Comparison of ENCODE assay signal across 1 cellular context in genomic region chr2:240588669-240589068, GRCh38.
TF ChIP-seq lines count a peak whose summit lies in the region.

No MANE protein-coding gene starts in this region.

TF ChIP-seq in A549, 52 proteins besides CTCF, POLR2A, EP300 and RAD21:
- TF ChIP-seq CBX8 (IDR thresholded peaks at IDR 0.05): no peak
- TF ChIP-seq HDAC2 (IDR thresholded peaks at IDR 0.05): no peak
- TF ChIP-seq HEYL (CRISPR knock-in tag; IDR thresholded peaks at IDR 0.05): no peak
- no peak for TF ChIP-seq FOXS1 (CRISPR knock-in tag; IDR thresholded peaks at IDR 0.05)
- no peak for TF ChIP-seq KDM1A (IDR thresholded peaks at IDR 0.05; ENCODE audit: low read depth)
TF ChIP-seq in A549: peak in this region for 0.
